1 cellular context compared by ENCODE assay signal in genomic region chrX:43882294-43882681, GRCh38.
TF ChIP-seq lines count a peak whose summit lies in the region.

TSS of gene MAOB (minus strand) at chrX:43882450. CDS start at chrX:43882299, 151 bp downstream.

TF ChIP-seq in SK-N-SH, 30 proteins besides CTCF, POLR2A, EP300 and RAD21:
- TF ChIP-seq CHD2 (IDR thresholded peaks at IDR 0.05; ENCODE audit: low read length, partially characterized antibody) (no peak), GABPA (IDR thresholded peaks at IDR 0.05; ENCODE audit: low read depth) (no peak), SIN3A (IDR thresholded peaks at IDR 0.05; ENCODE audit: borderline replicate concordance, low read depth, low read length) (no peak), ELF1 (IDR thresholded peaks at IDR 0.05) (no peak), FOXM1 (IDR thresholded peaks at IDR 0.05; ENCODE audit: low read depth) (no peak), NRF1 (IDR thresholded peaks at IDR 0.05; ENCODE audit: low read depth, low read length) (no peak), NFIC (IDR thresholded peaks at IDR 0.05; ENCODE audit: borderline replicate concordance) (no peak), REST (IDR thresholded peaks at IDR 0.05; ENCODE audit: low read depth, low read length) (no peak)
